Comparison of ENCODE assay signal across 17 cellular contexts in genomic region chr3:186260726-186261125, GRCh38.
DNase-seq lines count a peak whose midpoint lies in the region; ATAC-seq and TF ChIP-seq lines count a peak whose summit lies in the region.
"Had no signal": no experiment of that assay in that cellular context is flagged by ENCODE, and none has a peak within 500 bp of the region (broad histone marks: within the 10 kb centered on the region; RNA-seq: fewer than 3 reads in every experiment).

No MANE protein-coding gene starts in this region.

- intact Hi-C loops in MCF 10A (cut with micrococcal nuclease), result no loop called here

- no peak for ATAC-seq in GM18907 (IDR thresholded peaks at IDR 0.05; ENCODE audit: unreplicated experiment)

- H2AFZ ChIP-seq in mesenchymal stem cell (ENCODE audit: low read depth, low read length), result no peak overlapping the region
- H2AFZ ChIP-seq: GM23248 had no signal

- WGBS in mesenchymal stem cell, result 58% methylated on average over 4 of the region's 4 CpGs

- H3K27me3 ChIP-seq in BE2C, result no peaks in the 10 kb centered on the region
- H3K27me3 ChIP-seq in mesenchymal stem cell (ENCODE audit: control insufficient read depth in 1 of 2, insufficient read depth in 1 of 2, low read length in 2 of 2), result peaks cover 12 to 27% of the 10 kb centered on the region in 2 experiments
- peaks cover under 1% of the 10 kb centered on the region; the same call in 1 of the 2 replicates for H3K27me3 ChIP-seq in HAP-1 (ENCODE audit: low read depth)
- H3K27me3 ChIP-seq: Peyer's patch had no signal

- H3K14ac ChIP-seq in mesenchymal stem cell (ENCODE audit: low read length in 2 of 2), result no peak overlapping the region

- POLR2A ChIA-PET in MCF 10A (lab: Yijun Ruan, JAX), result interaction anchor here (0.6 to 1.9 kb wide), 3 partner anchors 279 to 523 kb away, joined by 3 to 6 read pairs (median 5); partner anchors contain the start of gene TBCCD1

- no peak overlapping the region for H3K4ac ChIP-seq in mesenchymal stem cell (ENCODE audit: low read depth in 1 of 2, low read length in 2 of 2)

- DNase-seq in BE2C (peak; percentile 59), ELF-1 (ENCODE audit: low read depth, low spot score) (peak; percentile 16), SK-MEL-5 (ENCODE audit: low read depth, low spot score) (peak; percentile 17), mesenchymal stem cell (no peak), HAP-1 (ENCODE audit: low spot score in 2 of 2) (no peak), MCF 10A (ENCODE audit: unreplicated experiment) (no peak)
- DNase-seq: COR-L47, DMS53, GM23248, NCI-H1417 treated with DMSO at 0.1 percent for 48 hours, NCI-H2029, NCI-H2171 treated with DMSO at 0.1 percent for 48 hours, NCI-H774, Peyer's patch, SHP77 treated with DMSO at 0.1 percent for 48 hours had no signal

- no peak overlapping the region for H4K8ac ChIP-seq in mesenchymal stem cell (ENCODE audit: low read length)

- no peaks in the 10 kb centered on the region for H3K79me1 ChIP-seq in mesenchymal stem cell (replicated peaks; ENCODE audit: low read length, poor library complexity, severe bottlenecking)

- no peak overlapping the region for H2BK5ac ChIP-seq in mesenchymal stem cell (ENCODE audit: low read depth, low read length, poor library complexity, severe bottlenecking)

- H3K27ac Mint-ChIP-seq in MCF 10A (ENCODE audit: low read depth, unreplicated experiment), result no peak overlapping the region

- H3K9me3 Mint-ChIP-seq in MCF 10A (ENCODE audit: unreplicated experiment), result no peaks in the 10 kb centered on the region

- H3K4me3 ChIP-seq in BE2C (ENCODE audit: low read depth, low read length) (no peak overlapping the region), mesenchymal stem cell (ENCODE audit: insufficient read depth in 1 of 2, low read depth in 1 of 2, low read length in 2 of 2) (peak overlapping the region in 1 of 2 experiments; percentile 24), HAP-1 (no peak overlapping the region)
- H3K4me3 ChIP-seq: GM23248, Peyer's patch had no signal

- H3K36me3 ChIP-seq in BE2C (no peaks in the 10 kb centered on the region), mesenchymal stem cell (ENCODE audit: control insufficient read depth in 1 of 2, insufficient read depth in 2 of 2, low read depth in 1 of 2, low read length in 2 of 2) (no peaks in the 10 kb centered on the region), HAP-1 (replicated peaks) (no peaks in the 10 kb centered on the region)
- H3K36me3 ChIP-seq: Peyer's patch had no signal

- no peak overlapping the region for H3K18ac ChIP-seq in mesenchymal stem cell (ENCODE audit: low read depth in 1 of 2, low read length in 2 of 2)

- no peak overlapping the region for H3K4me3 Mint-ChIP-seq in MCF 10A (ENCODE audit: unreplicated experiment)

- H2BK12ac ChIP-seq in mesenchymal stem cell (ENCODE audit: low read length in 2 of 2), result no peak overlapping the region

- peaks cover 11% of the 10 kb centered on the region for H3K27me3 Mint-ChIP-seq in MCF 10A (ENCODE audit: insufficient read depth, unreplicated experiment)

- H3K9ac ChIP-seq in mesenchymal stem cell (ENCODE audit: low read length), result no peak overlapping the region
- H3K9ac ChIP-seq: GM23248 had no signal

- CTCF ChIA-PET in MCF 10A (lab: Yijun Ruan, JAX), result interaction anchor here (0.6 to 5.7 kb wide), 8 partner anchors 9 to 289 kb away, joined by 3 to 107 read pairs (median 4); no protein-coding TSS in a partner anchor

- no peak overlapping the region for H3K4me2 ChIP-seq in mesenchymal stem cell (ENCODE audit: low read length, poor library complexity, severe bottlenecking)

- in situ Hi-C loops in SK-MEL-5 (cut with HindIII; ENCODE audit: low pct_unique_long_range_greater_than_20kb, low sequenced_read_pairs) (no loop called here), HAP-1 (cut with MboI; ENCODE audit: low sequenced_read_pairs) (loop anchor here (5.0 kb wide), 1 partner anchor 277 kb away; no protein-coding TSS in a partner anchor)

- H3K23ac ChIP-seq in mesenchymal stem cell (ENCODE audit: low read length in 2 of 2), result no peak overlapping the region

- TF ChIP-seq CTCF in BE2C (IDR thresholded peaks at IDR 0.05; ENCODE audit: low read depth, low read length) (peak; percentile 41), MCF 10A (IDR thresholded peaks at IDR 0.05; ENCODE audit: unreplicated experiment) (no peak)

- no peak overlapping the region for H2BK15ac ChIP-seq in mesenchymal stem cell (ENCODE audit: low read depth, poor library complexity, severe bottlenecking)

- H3K4me1 Mint-ChIP-seq in MCF 10A (ENCODE audit: insufficient read depth, unreplicated experiment), result peaks cover 12% of the 10 kb centered on the region

- BruUV-seq in MCF 10A (replicated peaks; lab: Mats Ljungman, UMichigan), result no TSS peak

- H3K36me3 Mint-ChIP-seq in MCF 10A (ENCODE audit: insufficient read depth, unreplicated experiment), result no peaks in the 10 kb centered on the region

- H2BK120ac ChIP-seq in mesenchymal stem cell (ENCODE audit: low read depth, low read length), result peak overlapping the region; percentile 62

- H2AK5ac ChIP-seq in mesenchymal stem cell (ENCODE audit: low read length, severe bottlenecking), result no peak overlapping the region

- no peak overlapping the region for H3K27ac ChIP-seq in mesenchymal stem cell (ENCODE audit: low read length, poor library complexity, severe bottlenecking)
- H3K27ac ChIP-seq: C4-2B, GM23248, Peyer's patch had no signal

- H4K91ac ChIP-seq in mesenchymal stem cell (ENCODE audit: low read length), result no peak overlapping the region

- H3K9me3 ChIP-seq in BE2C, result no peaks in the 10 kb centered on the region
- no peaks in the 10 kb centered on the region for H3K9me3 ChIP-seq in mesenchymal stem cell (ENCODE audit: control insufficient read depth, low read length)
- H3K9me3 ChIP-seq in HAP-1, result no peaks in the 10 kb centered on the region; the same call in 1 of the 2 replicates
- H3K9me3 ChIP-seq: Peyer's patch had no signal

- H3K4me1 ChIP-seq in BE2C (peaks cover 18% of the 10 kb centered on the region), mesenchymal stem cell (ENCODE audit: control insufficient read depth, insufficient read depth, low read depth, low read length) (peaks cover 6% of the 10 kb centered on the region), HAP-1 (peaks cover 3% of the 10 kb centered on the region; the same call in 1 of the 2 replicates)

Comparison
In these comparisons a context has a peak if more than half of its experiments do, and no peak if none do; other contexts are left out.
1. DNase-seq: peak in BE2C (single experiment), ELF-1 (single experiment) and SK-MEL-5 (single experiment); none in mesenchymal stem cell (single experiment), HAP-1 (0 of 2) and MCF 10A (single experiment).